8 cellular contexts compared by ENCODE assay signal in the genomic region with DNA sequence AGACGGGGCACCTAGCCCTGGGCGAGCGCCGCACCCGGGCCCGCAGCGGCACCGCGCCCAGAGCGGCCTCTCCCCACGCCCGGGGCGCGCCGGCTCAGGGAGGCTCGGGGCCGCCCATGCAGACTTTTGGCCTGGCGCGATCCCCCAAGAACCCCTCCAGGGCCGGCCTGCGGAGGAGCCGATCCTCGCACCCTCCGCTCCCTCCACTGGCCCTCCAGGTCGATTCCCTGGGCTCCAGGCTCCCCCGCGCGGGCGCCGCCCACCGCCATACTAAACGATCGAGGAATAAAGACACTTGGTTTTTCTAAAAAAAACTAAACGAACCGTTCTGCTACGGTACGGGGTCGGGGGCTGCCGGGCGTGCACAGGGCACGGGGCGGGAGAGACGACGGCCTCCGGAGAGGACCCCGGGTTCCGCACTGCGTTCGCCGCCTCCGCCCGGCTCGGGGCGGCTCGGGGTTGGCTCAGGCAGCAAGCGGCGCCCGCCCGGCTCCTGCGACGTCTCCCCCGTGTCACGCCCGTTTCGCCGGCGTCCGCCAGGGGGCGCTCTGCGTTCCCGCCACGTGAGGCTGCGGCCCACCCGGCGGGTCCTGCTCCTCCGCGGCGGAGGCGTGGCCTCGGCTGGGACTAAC. TPM values are rescaled to one million over a fixed set of nuclear protein-coding genes. Genes with fewer than 3 reads are reported as not detected.
DNase-seq lines count a peak whose midpoint lies in the region; ATAC-seq, FAIRE-seq and TF ChIP-seq lines count a peak whose summit lies in the region.

No MANE protein-coding gene starts in this region.

- H2AFZ ChIP-seq in astrocyte (ENCODE audit: low read depth, low read length), result peak overlapping the region; percentile 90

- H3K27ac ChIP-seq in astrocyte (ENCODE audit: low read depth, low read length) (peak overlapping the region; percentile 51), aorta (ENCODE audit: low read depth in 1 of 2, low read length in 2 of 2) (peak overlapping the region in 1 of 2 donors; percentile 70)

- H3K27me3 Mint-ChIP-seq in T-helper 2 cell treated with Interferon-gamma antibody and Interleukin-4, amounts not matched to agents 5 μg/mL and 100 μg/mL, for 36 hours (ENCODE audit: low read depth), result no peaks in the 10 kb centered on the region
- H3K27me3 Mint-ChIP-seq in astrocyte (ENCODE audit: low read depth, unreplicated experiment), result peaks cover 13% of the 10 kb centered on the region

- peak overlapping the region; percentile 80 for H3K9ac ChIP-seq in astrocyte (ENCODE audit: low read length)

- DNase-seq in NCI-H187 (lab: John Stamatoyannopoulos, UW) (peak; percentile 87 to 97), astrocyte (ENCODE audit: low read depth) (peak; percentile 62), hepatic stellate cell (ENCODE audit: low spot score) (peak; percentile 97), renal cortical epithelial cell (ENCODE audit: low read depth) (peak; percentile 67), aorta (peak; percentile 97 to 99)
- DNase-seq in T-helper 2 cell treated with Interferon-gamma antibody and Interleukin-4, amounts not matched to agents 5 μg/mL and 100 μg/mL, for 36 hours (ENCODE audit: low spot score), result peak; percentile 99

- H3K9me3 ChIP-seq in astrocyte (ENCODE audit: insufficient read depth, low read depth, low read length) (no peaks in the 10 kb centered on the region), aorta (ENCODE audit: control insufficient read depth, low read length) (no peaks in the 10 kb centered on the region)

- intact Hi-C loops in aorta (cut with DNase I), result loop anchor here (5.0 kb wide), 3 partner anchors 34 to 124 kb away; partner anchors contain the start of genes AGBL5 (in 1 of the 2) and PREB (in 1 of the 2)

- peak; percentile 31 for TF ChIP-seq CTCF in astrocyte (IDR thresholded peaks at IDR 0.05; ENCODE audit: insufficient read depth, low read depth, low read length)

- H3K27me3 ChIP-seq in astrocyte (ENCODE audit: insufficient read depth, low read length), result no peaks in the 10 kb centered on the region
- no peaks in the 10 kb centered on the region for H3K27me3 ChIP-seq in aorta (ENCODE audit: control insufficient read depth in 1 of 2, insufficient read depth in 2 of 2, low read length in 1 of 2)

- FAIRE-seq in astrocyte (lab: Jason Lieb, UNC), result no peak

- peak overlapping the region; percentile 57 for H3K4me3 ChIP-seq in astrocyte (ENCODE audit: insufficient read depth, low read depth, low read length)
- H3K4me3 ChIP-seq in aorta (ENCODE audit: low read length in 2 of 2), result peak overlapping the region; percentile 21 to 46

- H3K4me1 Mint-ChIP-seq in T-helper 2 cell treated with Interferon-gamma antibody and Interleukin-4, amounts not matched to agents 5 μg/mL and 100 μg/mL, for 36 hours (ENCODE audit: low read depth), result peaks cover 34% of the 10 kb centered on the region
- peaks cover 6% of the 10 kb centered on the region for H3K4me1 Mint-ChIP-seq in astrocyte (ENCODE audit: low read depth, unreplicated experiment)

- peak overlapping the region; percentile 84 for H3K4me3 Mint-ChIP-seq in T-helper 2 cell treated with Interferon-gamma antibody and Interleukin-4, amounts not matched to agents 5 μg/mL and 100 μg/mL, for 36 hours
- peak overlapping the region; percentile 81 for H3K4me3 Mint-ChIP-seq in astrocyte (ENCODE audit: unreplicated experiment)

- ATAC-seq in GM18505 (IDR thresholded peaks at IDR 0.05; ENCODE audit: unreplicated experiment) (peak; percentile 78), HG02943 (IDR thresholded peaks at IDR 0.05; ENCODE audit: low read depth, unreplicated experiment) (peak; percentile 53), aorta (ENCODE audit: low FRiP score) (peak; percentile 92)

- H3K36me3 ChIP-seq in astrocyte (ENCODE audit: insufficient read depth, low read length) (peaks cover 2% of the 10 kb centered on the region), aorta (ENCODE audit: control insufficient read depth in 1 of 2, insufficient read depth in 2 of 2, low read length in 1 of 2) (peaks cover 0 to 2% of the 10 kb centered on the region in 2 donors)

- no peaks in the 10 kb centered on the region for H3K9me3 Mint-ChIP-seq in T-helper 2 cell treated with Interferon-gamma antibody and Interleukin-4, amounts not matched to agents 5 μg/mL and 100 μg/mL, for 36 hours
- H3K9me3 Mint-ChIP-seq in astrocyte (ENCODE audit: unreplicated experiment), result no peaks in the 10 kb centered on the region

- H3K27ac Mint-ChIP-seq in T-helper 2 cell treated with Interferon-gamma antibody and Interleukin-4, amounts not matched to agents 5 μg/mL and 100 μg/mL, for 36 hours, result peak overlapping the region; percentile 88
- H3K27ac Mint-ChIP-seq in astrocyte (ENCODE audit: unreplicated experiment), result peak overlapping the region; percentile 12

- TF ChIP-seq POLR2A in GM18505 (IDR thresholded peaks at IDR 0.05; ENCODE audit: borderline replicate concordance, extremely low read depth, insufficient read depth, insufficient read length), result peak; percentile 65

- H3K36me3 Mint-ChIP-seq in T-helper 2 cell treated with Interferon-gamma antibody and Interleukin-4, amounts not matched to agents 5 μg/mL and 100 μg/mL, for 36 hours (ENCODE audit: low read depth), result peaks cover 4% of the 10 kb centered on the region
- H3K36me3 Mint-ChIP-seq in astrocyte (ENCODE audit: low read depth, unreplicated experiment), result no peaks in the 10 kb centered on the region

- peaks cover 11% of the 10 kb centered on the region for H4K20me1 ChIP-seq in astrocyte (ENCODE audit: insufficient read depth, low read length)

- 0 to 2% methylated on average over 65 to 80 of the region's 80 CpGs for WGBS in aorta, 2 donors

- H3K79me2 ChIP-seq in astrocyte (ENCODE audit: insufficient read depth, low read length), result no peaks in the 10 kb centered on the region

- peaks cover 23% of the 10 kb centered on the region for H3K4me1 ChIP-seq in astrocyte (ENCODE audit: insufficient read depth, low read length)
- no peaks in the 10 kb centered on the region for H3K4me1 ChIP-seq in aorta (ENCODE audit: control insufficient read depth in 1 of 2, insufficient read depth in 2 of 2, low read length in 2 of 2)

- H3K4me2 ChIP-seq in astrocyte (ENCODE audit: low read length), result peak overlapping the region; percentile 91

RNA-seq across cellular contexts. Expression of gene KHK, which starts 0.4 kb away (rescaled TPM):
- total RNA-seq in astrocyte (0.94 and 0.95 TPM in 2 replicates), renal cortical epithelial cell (1.1 and 3.0 TPM in 2 replicates), aorta (1 to 10 TPM; 3.4 to 5.1 TPM)
- polyA plus RNA-seq in aorta, result 10 to 100 TPM in 1 of 2 donors, 1 to 10 TPM in 1; 6.0 to 38.7 TPM

RNA-seq across cellular contexts. Expression of gene EMILIN1, which starts 7.8 kb away (rescaled TPM):
- 0.95 and 1.2 TPM in 2 replicates for total RNA-seq in astrocyte
- 0.30 and 0.69 TPM in 2 replicates for total RNA-seq in renal cortical epithelial cell
- 100 to 1,000 TPM; 180 to 200 TPM for total RNA-seq in aorta
- polyA plus RNA-seq in aorta, result 100 to 1,000 TPM in 1 of 2 donors, 10 to 100 TPM in 1; 50.0 to 249 TPM

RNA-seq across cellular contexts. Expression of gene OST4, which starts 14.8 kb away (rescaled TPM):
- 395 and 419 TPM in 2 replicates for total RNA-seq in astrocyte
- total RNA-seq in renal cortical epithelial cell, result 302 and 423 TPM in 2 replicates
- total RNA-seq in aorta, result 100 to 1,000 TPM; 219 to 260 TPM
- polyA plus RNA-seq in aorta, result 100 to 1,000 TPM; 531 to 750 TPM

RNA-seq across cellular contexts. Expression of gene CGREF1, which starts 32.7 kb away (rescaled TPM):
- 1.8 and 3.0 TPM in 2 replicates for total RNA-seq in astrocyte
- total RNA-seq in renal cortical epithelial cell, result 0.20 and 1.6 TPM in 2 replicates
- 1 to 10 TPM; 8.1 to 8.6 TPM for total RNA-seq in aorta
- 1 to 10 TPM; 5.8 to 6.9 TPM for polyA plus RNA-seq in aorta

RNA-seq across cellular contexts. Expression of gene AGBL5, which starts 34.7 kb away (rescaled TPM):
- total RNA-seq in astrocyte (19.9 and 20.7 TPM in 2 replicates), renal cortical epithelial cell (23.6 and 35.0 TPM in 2 replicates), aorta (10 to 100 TPM; 14.3 to 15.0 TPM)
- 10 to 100 TPM; 11.5 to 16.7 TPM for polyA plus RNA-seq in aorta

Comparison
In these comparisons a context has a peak if more than half of its experiments do, and no peak if none do; other contexts are left out.
1. RNA of gene EMILIN1, which starts 7.8 kb away (total RNA-seq): 180 to 200 TPM in aorta; 0.95 to 1.2 TPM in astrocyte and 0.30 to 0.69 TPM in renal cortical epithelial cell; every median in the first group is over 10 times any median in the second.
2. Peak in every context shown above with its lines, with median percentiles within 50 percentile points of each other: ATAC-seq and DNase-seq.